In genomic region chr20:14913896-14914295, GRCh38 we compare ENCODE assay signal across 1 cellular context.
TF ChIP-seq lines count a peak whose summit lies in the region.

No MANE protein-coding gene starts in this region.

TF ChIP-seq in endothelial cell of umbilical vein, 7 proteins besides CTCF, POLR2A, EP300 and RAD21 (continued from another document):
- TF ChIP-seq POLR2AphosphoS5 (IDR thresholded peaks at IDR 0.05; ENCODE audit: insufficient read depth, low read depth, low read length) (no peak), EZH2 (IDR thresholded peaks at IDR 0.05; ENCODE audit: borderline replicate concordance, low read depth, low read length, severe bottlenecking) (no peak)
